Comparison of ENCODE assay signal across 1 cellular context in genomic region chr9:5611321-5612186, GRCh38.
TF ChIP-seq lines count a peak whose summit lies in the region.

No MANE protein-coding gene starts in this region.

TF ChIP-seq in IMR-90, 13 proteins besides CTCF, POLR2A, EP300 and RAD21:
- no peak for TF ChIP-seq FOS (IDR thresholded peaks at IDR 0.05; ENCODE audit: low read depth, low read length)
- TF ChIP-seq RCOR1 (IDR thresholded peaks at IDR 0.05; ENCODE audit: insufficient replicate concordance, low read length), result no peak
- TF ChIP-seq ELK1 (IDR thresholded peaks at IDR 0.05; ENCODE audit: borderline replicate concordance, low read depth, low read length), result no peak
- TF ChIP-seq MAFK (IDR thresholded peaks at IDR 0.05; ENCODE audit: low read depth, low read length), result no peak
- no peak for TF ChIP-seq CEBPB (IDR thresholded peaks at IDR 0.05; ENCODE audit: low read depth, low read length)
- TF ChIP-seq BHLHE40 (IDR thresholded peaks at IDR 0.05; ENCODE audit: low read depth, low read length), result no peak
